Comparison of ENCODE assay signal across 1 cellular context in the genomic region with DNA sequence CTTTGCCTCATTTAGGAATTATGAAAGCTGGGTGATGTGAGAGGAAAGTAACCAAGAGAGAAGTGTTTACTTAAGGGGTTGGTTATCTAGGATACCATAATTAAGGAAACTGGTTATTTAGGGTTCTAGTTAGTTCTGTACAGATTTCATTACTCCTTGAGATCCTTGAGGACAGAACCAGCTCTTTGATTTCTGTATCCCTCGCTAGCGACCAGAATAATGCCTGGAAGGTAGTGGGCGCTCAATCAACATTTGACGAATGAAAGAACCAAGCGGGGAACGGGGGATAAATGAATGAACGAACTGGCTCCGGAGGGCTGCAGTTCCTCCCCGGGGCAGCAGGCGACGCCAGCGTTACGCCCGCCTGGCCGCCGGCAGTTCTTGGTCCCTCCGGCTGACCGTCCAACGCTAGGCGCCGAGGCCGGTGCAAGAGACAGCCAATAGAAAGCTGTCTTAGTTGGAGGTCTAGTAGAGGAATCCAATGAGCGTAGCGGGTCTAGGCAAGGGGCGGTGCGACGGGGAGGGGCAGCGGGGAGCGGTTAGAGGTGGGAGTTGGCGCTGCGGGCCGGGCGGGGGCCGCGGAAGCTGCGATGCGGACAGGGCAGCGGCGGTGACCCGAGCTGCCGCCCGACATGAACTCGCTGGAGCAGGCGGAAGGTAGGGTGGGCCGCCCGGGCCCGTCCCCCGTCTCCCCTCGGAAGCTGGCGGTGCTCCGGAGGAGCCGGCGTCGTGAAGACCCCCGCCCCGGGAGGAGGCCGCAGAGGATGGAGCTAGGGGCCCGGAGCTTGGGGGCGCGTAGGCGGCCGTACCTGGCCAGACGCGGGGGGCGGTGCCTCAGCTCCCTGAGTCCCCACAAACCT.
TF ChIP-seq lines count a peak whose summit lies in the region.

TSS of gene CNEP1R1 (plus strand) at position 542 of the 860 bp plus-strand sequence. CDS start at position 633, 91 bp downstream.

TF ChIP-seq in HepG2, 621 proteins besides CTCF, POLR2A, EP300 and RAD21 (continued from another document and continues in another):
- TF ChIP-seq USF2 (IDR thresholded peaks at IDR 0.05; ENCODE audit: low read depth, low read length), result no peak
- TF ChIP-seq USF2 (CRISPR knock-in tag; IDR thresholded peaks at IDR 0.05; ENCODE audit: borderline replicate concordance), result peak; percentile 37; the same call in 1 of the 2 replicates
- TF ChIP-seq, protein P1, sequence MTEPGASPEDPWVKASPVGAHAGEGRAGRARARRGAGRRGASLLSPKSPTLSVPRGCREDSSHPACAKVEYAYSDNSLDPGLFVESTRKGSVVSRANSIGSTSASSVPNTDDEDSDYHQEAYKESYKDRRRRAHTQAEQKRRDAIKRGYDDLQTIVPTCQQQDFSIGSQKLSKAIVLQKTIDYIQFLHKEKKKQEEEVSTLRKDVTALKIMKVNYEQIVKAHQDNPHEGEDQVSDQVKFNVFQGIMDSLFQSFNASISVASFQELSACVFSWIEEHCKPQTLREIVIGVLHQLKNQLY (CRISPR knock-in tag; IDR thresholded peaks at IDR 0.05), result no peak; the same call in 1 of the 2 replicates
- no peak for TF ChIP-seq HHEX (CRISPR knock-in tag; IDR thresholded peaks at IDR 0.05)
- TF ChIP-seq HDAC1 (CRISPR knock-in tag; IDR thresholded peaks at IDR 0.05), result peak; percentile 94
- TF ChIP-seq ZNF446 (CRISPR knock-in tag; IDR thresholded peaks at IDR 0.05), result no peak
- TF ChIP-seq ZNF720 (CRISPR knock-in tag; IDR thresholded peaks at IDR 0.05), result no peak
- TF ChIP-seq, protein P2, sequence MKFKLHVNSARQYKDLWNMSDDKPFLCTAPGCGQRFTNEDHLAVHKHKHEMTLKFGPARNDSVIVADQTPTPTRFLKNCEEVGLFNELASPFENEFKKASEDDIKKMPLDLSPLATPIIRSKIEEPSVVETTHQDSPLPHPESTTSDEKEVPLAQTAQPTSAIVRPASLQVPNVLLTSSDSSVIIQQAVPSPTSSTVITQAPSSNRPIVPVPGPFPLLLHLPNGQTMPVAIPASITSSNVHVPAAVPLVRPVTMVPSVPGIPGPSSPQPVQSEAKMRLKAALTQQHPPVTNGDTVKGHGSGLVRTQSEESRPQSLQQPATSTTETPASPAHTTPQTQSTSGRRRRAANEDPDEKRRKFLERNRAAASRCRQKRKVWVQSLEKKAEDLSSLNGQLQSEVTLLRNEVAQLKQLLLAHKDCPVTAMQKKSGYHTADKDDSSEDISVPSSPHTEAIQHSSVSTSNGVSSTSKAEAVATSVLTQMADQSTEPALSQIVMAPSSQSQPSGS (CRISPR knock-in tag; IDR thresholded peaks at IDR 0.05), result peak; percentile 89; the same call in 1 of the 2 replicates
- TF ChIP-seq ZBTB44 (CRISPR knock-in tag; IDR thresholded peaks at IDR 0.05), result no peak
- TF ChIP-seq, protein P3, sequence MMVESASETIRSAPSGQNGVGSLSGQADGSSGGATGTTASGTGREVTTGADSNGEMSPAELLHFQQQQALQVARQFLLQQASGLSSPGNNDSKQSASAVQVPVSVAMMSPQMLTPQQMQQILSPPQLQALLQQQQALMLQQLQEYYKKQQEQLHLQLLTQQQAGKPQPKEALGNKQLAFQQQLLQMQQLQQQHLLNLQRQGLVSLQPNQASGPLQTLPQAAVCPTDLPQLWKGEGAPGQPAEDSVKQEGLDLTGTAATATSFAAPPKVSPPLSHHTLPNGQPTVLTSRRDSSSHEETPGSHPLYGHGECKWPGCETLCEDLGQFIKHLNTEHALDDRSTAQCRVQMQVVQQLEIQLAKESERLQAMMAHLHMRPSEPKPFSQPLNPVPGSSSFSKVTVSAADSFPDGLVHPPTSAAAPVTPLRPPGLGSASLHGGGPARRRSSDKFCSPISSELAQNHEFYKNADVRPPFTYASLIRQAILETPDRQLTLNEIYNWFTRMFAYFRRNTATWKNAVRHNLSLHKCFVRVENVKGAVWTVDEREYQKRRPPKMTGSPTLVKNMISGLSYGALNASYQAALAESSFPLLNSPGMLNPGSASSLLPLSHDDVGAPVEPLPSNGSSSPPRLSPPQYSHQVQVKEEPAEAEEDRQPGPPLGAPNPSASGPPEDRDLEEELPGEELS (CRISPR knock-in tag; IDR thresholded peaks at IDR 0.05), result peak; percentile 79
- TF ChIP-seq JUNB (CRISPR knock-in tag; IDR thresholded peaks at IDR 0.05; ENCODE audit: borderline replicate concordance), result no peak; the same call in 1 of the 2 replicates
- peak; percentile 92 for TF ChIP-seq HNRNPLL (IDR thresholded peaks at IDR 0.05; ENCODE audit: low read depth, low read length, poor library complexity, severe bottlenecking)
- peak; percentile 89 for TF ChIP-seq ZNF317 (CRISPR knock-in tag; IDR thresholded peaks at IDR 0.05)
- TF ChIP-seq ZNF580 (CRISPR knock-in tag; IDR thresholded peaks at IDR 0.05; ENCODE audit: borderline replicate concordance, low read depth), result peak; percentile 95
- TF ChIP-seq, protein P4, sequence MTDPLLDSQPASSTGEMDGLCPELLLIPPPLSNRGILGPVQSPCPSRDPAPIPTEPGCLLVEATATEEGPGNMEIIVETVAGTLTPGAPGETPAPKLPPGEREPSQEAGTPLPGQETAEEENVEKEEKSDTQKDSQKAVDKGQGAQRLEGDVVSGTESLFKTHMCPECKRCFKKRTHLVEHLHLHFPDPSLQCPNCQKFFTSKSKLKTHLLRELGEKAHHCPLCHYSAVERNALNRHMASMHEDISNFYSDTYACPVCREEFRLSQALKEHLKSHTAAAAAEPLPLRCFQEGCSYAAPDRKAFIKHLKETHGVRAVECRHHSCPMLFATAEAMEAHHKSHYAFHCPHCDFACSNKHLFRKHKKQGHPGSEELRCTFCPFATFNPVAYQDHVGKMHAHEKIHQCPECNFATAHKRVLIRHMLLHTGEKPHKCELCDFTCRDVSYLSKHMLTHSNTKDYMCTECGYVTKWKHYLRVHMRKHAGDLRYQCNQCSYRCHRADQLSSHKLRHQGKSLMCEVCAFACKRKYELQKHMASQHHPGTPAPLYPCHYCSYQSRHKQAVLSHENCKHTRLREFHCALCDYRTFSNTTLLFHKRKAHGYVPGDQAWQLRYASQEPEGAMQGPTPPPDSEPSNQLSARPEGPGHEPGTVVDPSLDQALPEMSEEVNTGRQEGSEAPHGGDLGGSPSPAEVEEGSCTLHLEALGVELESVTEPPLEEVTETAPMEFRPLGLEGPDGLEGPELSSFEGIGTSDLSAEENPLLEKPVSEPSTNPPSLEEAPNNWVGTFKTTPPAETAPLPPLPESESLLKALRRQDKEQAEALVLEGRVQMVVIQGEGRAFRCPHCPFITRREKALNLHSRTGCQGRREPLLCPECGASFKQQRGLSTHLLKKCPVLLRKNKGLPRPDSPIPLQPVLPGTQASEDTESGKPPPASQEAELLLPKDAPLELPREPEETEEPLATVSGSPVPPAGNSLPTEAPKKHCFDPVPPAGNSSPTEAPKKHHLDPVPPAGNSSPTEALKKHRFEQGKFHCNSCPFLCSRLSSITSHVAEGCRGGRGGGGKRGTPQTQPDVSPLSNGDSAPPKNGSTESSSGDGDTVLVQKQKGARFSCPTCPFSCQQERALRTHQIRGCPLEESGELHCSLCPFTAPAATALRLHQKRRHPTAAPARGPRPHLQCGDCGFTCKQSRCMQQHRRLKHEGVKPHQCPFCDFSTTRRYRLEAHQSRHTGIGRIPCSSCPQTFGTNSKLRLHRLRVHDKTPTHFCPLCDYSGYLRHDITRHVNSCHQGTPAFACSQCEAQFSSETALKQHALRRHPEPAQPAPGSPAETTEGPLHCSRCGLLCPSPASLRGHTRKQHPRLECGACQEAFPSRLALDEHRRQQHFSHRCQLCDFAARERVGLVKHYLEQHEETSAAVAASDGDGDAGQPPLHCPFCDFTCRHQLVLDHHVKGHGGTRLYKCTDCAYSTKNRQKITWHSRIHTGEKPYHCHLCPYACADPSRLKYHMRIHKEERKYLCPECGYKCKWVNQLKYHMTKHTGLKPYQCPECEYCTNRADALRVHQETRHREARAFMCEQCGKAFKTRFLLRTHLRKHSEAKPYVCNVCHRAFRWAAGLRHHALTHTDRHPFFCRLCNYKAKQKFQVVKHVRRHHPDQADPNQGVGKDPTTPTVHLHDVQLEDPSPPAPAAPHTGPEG (CRISPR knock-in tag; IDR thresholded peaks at IDR 0.05), result 0 out of 2 replicates have a peak, but pooled peaks have one; percentile 78
- TF ChIP-seq NONO (IDR thresholded peaks at IDR 0.05), result no peak
- peak; percentile 98 for TF ChIP-seq NONO (CRISPR knock-in tag; conservative IDR thresholded peaks at IDR 0.05)
- TF ChIP-seq, protein P5, sequence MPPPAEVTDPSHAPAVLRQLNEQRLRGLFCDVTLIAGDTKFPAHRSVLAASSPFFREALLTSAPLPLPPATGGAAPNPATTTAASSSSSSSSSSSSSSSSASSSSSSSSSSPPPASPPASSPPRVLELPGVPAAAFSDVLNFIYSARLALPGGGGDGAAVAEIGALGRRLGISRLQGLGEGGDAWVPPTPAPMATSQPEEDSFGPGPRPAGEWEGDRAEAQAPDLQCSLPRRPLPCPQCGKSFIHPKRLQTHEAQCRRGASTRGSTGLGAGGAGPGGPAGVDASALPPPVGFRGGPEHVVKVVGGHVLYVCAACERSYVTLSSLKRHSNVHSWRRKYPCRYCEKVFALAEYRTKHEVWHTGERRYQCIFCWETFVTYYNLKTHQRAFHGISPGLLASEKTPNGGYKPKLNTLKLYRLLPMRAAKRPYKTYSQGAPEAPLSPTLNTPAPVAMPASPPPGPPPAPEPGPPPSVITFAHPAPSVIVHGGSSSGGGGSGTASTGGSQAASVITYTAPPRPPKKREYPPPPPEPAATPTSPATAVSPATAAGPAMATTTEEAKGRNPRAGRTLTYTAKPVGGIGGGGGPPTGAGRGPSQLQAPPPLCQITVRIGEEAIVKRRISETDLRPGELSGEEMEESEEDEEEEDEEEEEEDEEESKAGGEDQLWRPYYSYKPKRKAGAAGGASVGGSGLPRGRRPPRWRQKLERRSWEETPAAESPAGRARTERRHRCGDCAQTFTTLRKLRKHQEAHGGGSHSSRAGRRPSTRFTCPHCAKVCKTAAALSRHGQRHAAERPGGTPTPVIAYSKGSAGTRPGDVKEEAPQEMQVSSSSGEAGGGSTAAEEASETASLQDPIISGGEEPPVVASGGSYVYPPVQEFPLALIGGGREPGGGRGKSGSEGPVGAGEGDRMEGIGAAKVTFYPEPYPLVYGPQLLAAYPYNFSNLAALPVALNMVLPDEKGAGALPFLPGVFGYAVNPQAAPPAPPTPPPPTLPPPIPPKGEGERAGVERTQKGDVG (CRISPR knock-in tag; IDR thresholded peaks at IDR 0.05; ENCODE audit: borderline replicate concordance), result no peak
- TF ChIP-seq, protein P6, sequence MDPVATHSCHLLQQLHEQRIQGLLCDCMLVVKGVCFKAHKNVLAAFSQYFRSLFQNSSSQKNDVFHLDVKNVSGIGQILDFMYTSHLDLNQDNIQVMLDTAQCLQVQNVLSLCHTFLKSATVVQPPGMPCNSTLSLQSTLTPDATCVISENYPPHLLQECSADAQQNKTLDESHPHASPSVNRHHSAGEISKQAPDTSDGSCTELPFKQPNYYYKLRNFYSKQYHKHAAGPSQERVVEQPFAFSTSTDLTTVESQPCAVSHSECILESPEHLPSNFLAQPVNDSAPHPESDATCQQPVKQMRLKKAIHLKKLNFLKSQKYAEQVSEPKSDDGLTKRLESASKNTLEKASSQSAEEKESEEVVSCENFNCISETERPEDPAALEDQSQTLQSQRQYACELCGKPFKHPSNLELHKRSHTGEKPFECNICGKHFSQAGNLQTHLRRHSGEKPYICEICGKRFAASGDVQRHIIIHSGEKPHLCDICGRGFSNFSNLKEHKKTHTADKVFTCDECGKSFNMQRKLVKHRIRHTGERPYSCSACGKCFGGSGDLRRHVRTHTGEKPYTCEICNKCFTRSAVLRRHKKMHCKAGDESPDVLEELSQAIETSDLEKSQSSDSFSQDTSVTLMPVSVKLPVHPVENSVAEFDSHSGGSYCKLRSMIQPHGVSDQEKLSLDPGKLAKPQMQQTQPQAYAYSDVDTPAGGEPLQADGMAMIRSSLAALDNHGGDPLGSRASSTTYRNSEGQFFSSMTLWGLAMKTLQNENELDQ (CRISPR knock-in tag; IDR thresholded peaks at IDR 0.05; ENCODE audit: borderline replicate concordance), result no peak; the same call in 1 of the 2 replicates
- TF ChIP-seq ZSCAN25 (CRISPR knock-in tag; IDR thresholded peaks at IDR 0.05), result peak; percentile 73; the same call in 1 of the 2 replicates
- TF ChIP-seq TBL1XR1 (IDR thresholded peaks at IDR 0.05; ENCODE audit: borderline replicate concordance, low read length, partially characterized antibody), result no peak
- TF ChIP-seq, protein P7, sequence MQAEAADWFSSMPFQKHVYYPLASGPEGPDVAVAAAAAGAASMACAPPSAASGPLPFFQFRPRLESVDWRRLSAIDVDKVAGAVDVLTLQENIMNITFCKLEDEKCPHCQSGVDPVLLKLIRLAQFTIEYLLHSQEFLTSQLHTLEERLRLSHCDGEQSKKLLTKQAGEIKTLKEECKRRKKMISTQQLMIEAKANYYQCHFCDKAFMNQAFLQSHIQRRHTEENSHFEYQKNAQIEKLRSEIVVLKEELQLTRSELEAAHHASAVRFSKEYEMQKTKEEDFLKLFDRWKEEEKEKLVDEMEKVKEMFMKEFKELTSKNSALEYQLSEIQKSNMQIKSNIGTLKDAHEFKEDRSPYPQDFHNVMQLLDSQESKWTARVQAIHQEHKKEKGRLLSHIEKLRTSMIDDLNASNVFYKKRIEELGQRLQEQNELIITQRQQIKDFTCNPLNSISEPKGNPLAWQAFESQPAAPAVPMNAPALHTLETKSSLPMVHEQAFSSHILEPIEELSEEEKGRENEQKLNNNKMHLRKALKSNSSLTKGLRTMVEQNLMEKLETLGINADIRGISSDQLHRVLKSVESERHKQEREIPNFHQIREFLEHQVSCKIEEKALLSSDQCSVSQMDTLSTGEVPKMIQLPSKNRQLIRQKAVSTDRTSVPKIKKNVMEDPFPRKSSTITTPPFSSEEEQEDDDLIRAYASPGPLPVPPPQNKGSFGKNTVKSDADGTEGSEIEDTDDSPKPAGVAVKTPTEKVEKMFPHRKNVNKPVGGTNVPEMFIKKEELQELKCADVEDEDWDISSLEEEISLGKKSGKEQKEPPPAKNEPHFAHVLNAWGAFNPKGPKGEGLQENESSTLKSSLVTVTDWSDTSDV (CRISPR knock-in tag; IDR thresholded peaks at IDR 0.05), result 0 out of 2 replicates have a peak, but pooled peaks have one; percentile 30
